21 cellular contexts compared by ENCODE assay signal in genomic region chrX:1307626-1308340, GRCh38. TPM values are rescaled to one million over a fixed set of nuclear protein-coding genes. Genes with fewer than 3 reads are reported as not detected.
DNase-seq lines count a peak whose midpoint lies in the region; ATAC-seq, FAIRE-seq and TF ChIP-seq lines count a peak whose summit lies in the region.
"Had no signal": no experiment of that assay in that cellular context is flagged by ENCODE, and none has a peak within 500 bp of the region (broad histone marks: within the 10 kb centered on the region; RNA-seq: fewer than 3 reads in every experiment).

No MANE protein-coding gene starts in this region.

- no peaks in the 10 kb centered on the region for H3K9me2 ChIP-seq in MM.1S (replicated peaks; ENCODE audit: insufficient read depth, low read length)

- no peak overlapping the region for H3K9ac ChIP-seq in kidney (ENCODE audit: low read length in 2 of 2)
- no peak overlapping the region for H3K9ac ChIP-seq in MM.1S (ENCODE audit: low read length)
- no peak overlapping the region for H3K9ac ChIP-seq in neural progenitor cell

- H3F3A ChIP-seq in MM.1S (ENCODE audit: insufficient read depth, low read length) (no peaks in the 10 kb centered on the region), neural progenitor cell (ENCODE audit: low read depth) (peaks cover 12% of the 10 kb centered on the region)

- no peak for TF ChIP-seq CTCF in WTC11 (IDR thresholded peaks at IDR 0.05)
- TF ChIP-seq CTCF in kidney (IDR thresholded peaks at IDR 0.05; ENCODE audit: borderline replicate concordance, extremely low read depth, insufficient read depth): no peak
- TF ChIP-seq CTCF in MM.1S (IDR thresholded peaks at IDR 0.05; ENCODE audit: low read length): no peak
- TF ChIP-seq CTCF in neural progenitor cell (IDR thresholded peaks at IDR 0.05): no peak

- H3K27ac ChIP-seq in kidney (ENCODE audit: low read depth in 2 of 2, low read length in 2 of 2) (no peak overlapping the region), MM.1S (ENCODE audit: low read length) (no peak overlapping the region), neural progenitor cell (no peak overlapping the region)

- H3K27me3 ChIP-seq in MM.1S (replicated peaks; ENCODE audit: insufficient read depth, low read length) (no peaks in the 10 kb centered on the region; the same call in 1 of the 2 replicates), neural progenitor cell (no peaks in the 10 kb centered on the region)

- intact Hi-C loops in kidney (cut with DNase I): no loop called here

- no peaks in the 10 kb centered on the region for H3K79me2 ChIP-seq in MM.1S (ENCODE audit: low read length)
- H3K79me2 ChIP-seq in neural progenitor cell (ENCODE audit: low read depth): no peaks in the 10 kb centered on the region

- no peaks in the 10 kb centered on the region for H3K36me3 ChIP-seq in kidney (ENCODE audit: control insufficient read depth in 1 of 2, insufficient read depth in 2 of 2, low read length in 2 of 2)
- no peaks in the 10 kb centered on the region for H3K36me3 ChIP-seq in MM.1S (replicated peaks; ENCODE audit: insufficient read depth, low read length)
- H3K36me3 ChIP-seq in neural progenitor cell: no peaks in the 10 kb centered on the region

- peaks cover 25% of the 10 kb centered on the region for H3K36me3 Mint-ChIP-seq in WTC11
- H3K36me3 Mint-ChIP-seq in neural progenitor cell: no peaks in the 10 kb centered on the region
- H3K36me3 Mint-ChIP-seq: IgD-negative memory B cell had no signal

- peak; percentile 16 for DNase-seq in stimulated activated CD4-positive, alpha-beta T cell treated with anti-CD3 and anti-CD28 coated beads, Interleukin-1b, Interleukin-23, amount 100 ng/mL, for 48 hours
- no peak for DNase-seq in stimulated activated CD4-positive, alpha-beta T cell treated with anti-CD3 and anti-CD28 coated beads, Interleukin-2, amount 100 ng/mL, for 48 hours
- DNase-seq in WTC11 (ENCODE audit: low spot score): no peak
- peak; percentile 4 for DNase-seq in kidney
- no peak for DNase-seq in MM.1S
- DNase-seq in neural progenitor cell (ENCODE audit: low spot score): no peak
- DNase-seq: Calu3; CD4-positive, alpha-beta T cell; H9; NCI-H1930; NCI-H2171; NCI-H446; NCI-H69; SHP77 had no signal

- H3K4me3 ChIP-seq in kidney (ENCODE audit: low read length in 2 of 2) (no peak overlapping the region), MM.1S (ENCODE audit: low read length) (no peak overlapping the region), neural progenitor cell (no peak overlapping the region)

- H3K27ac Mint-ChIP-seq in WTC11: no peak overlapping the region
- no peak overlapping the region for H3K27ac Mint-ChIP-seq in neural progenitor cell
- H3K27ac Mint-ChIP-seq: B cell; CD4-positive, alpha-beta T cell; H9 had no signal

- H3K9me3 Mint-ChIP-seq in WTC11: peaks cover 17% of the 10 kb centered on the region
- peaks cover 9% of the 10 kb centered on the region for H3K9me3 Mint-ChIP-seq in neural progenitor cell

- H2AFZ ChIP-seq in MM.1S (ENCODE audit: low read length) (no peak overlapping the region), neural progenitor cell (replicated peaks) (no peak overlapping the region)

- H3K27me3 Mint-ChIP-seq in WTC11 (ENCODE audit: low read depth) (peaks cover 7% of the 10 kb centered on the region), neural progenitor cell (ENCODE audit: insufficient read depth, low read depth) (peaks cover 3% of the 10 kb centered on the region)
- H3K27me3 Mint-ChIP-seq: B cell; CD4-positive, alpha-beta T cell; IgD-negative memory B cell had no signal

- H3K4me1 ChIP-seq in kidney (ENCODE audit: control insufficient read depth in 1 of 2, insufficient read depth in 1 of 2, low read depth in 1 of 2, low read length in 2 of 2) (no peaks in the 10 kb centered on the region), MM.1S (ENCODE audit: low read length) (no peaks in the 10 kb centered on the region), neural progenitor cell (no peaks in the 10 kb centered on the region)

- no peaks in the 10 kb centered on the region for H3K9me3 ChIP-seq in kidney (ENCODE audit: control insufficient read depth in 1 of 2, low read length in 2 of 2)
- H3K9me3 ChIP-seq in MM.1S (replicated peaks; ENCODE audit: insufficient read depth, low read length): no peaks in the 10 kb centered on the region
- no peaks in the 10 kb centered on the region for H3K9me3 ChIP-seq in neural progenitor cell (ENCODE audit: low read depth)

- CTCF ChIA-PET in WTC11 (lab: Charles Lee): no interaction called here

- FAIRE-seq in kidney (lab: Jason Lieb, UNC): no peak
- FAIRE-seq: RCC 7860 had no signal

- no peak for ATAC-seq in WTC11
- no peak for ATAC-seq in HG03135 (IDR thresholded peaks at IDR 0.05; ENCODE audit: unreplicated experiment)

- POLR2A ChIA-PET in WTC11 (lab: Charles Lee): no interaction called here

- no peak overlapping the region for H3K4me2 ChIP-seq in MM.1S (ENCODE audit: low read depth, low read length)
- no peak overlapping the region for H3K4me2 ChIP-seq in neural progenitor cell

- no peaks in the 10 kb centered on the region for H3K4me1 Mint-ChIP-seq in WTC11
- H3K4me1 Mint-ChIP-seq in neural progenitor cell: peaks cover 3% of the 10 kb centered on the region
- H3K4me1 Mint-ChIP-seq: B cell, H9, IgD-negative memory B cell had no signal

- H4K20me1 ChIP-seq in MM.1S (ENCODE audit: insufficient read depth, low read length): no peaks in the 10 kb centered on the region
- H4K20me1 ChIP-seq in neural progenitor cell (ENCODE audit: low read depth): no peaks in the 10 kb centered on the region

- H3K4me3 Mint-ChIP-seq in WTC11 (no peak overlapping the region), neural progenitor cell (no peak overlapping the region)
- H3K4me3 Mint-ChIP-seq: B cell; CD4-positive, alpha-beta T cell had no signal

TF ChIP-seq in WTC11, 78 proteins besides CTCF, POLR2A, EP300 and RAD21:
- TF ChIP-seq E2F4 (CRISPR knock-in tag; IDR thresholded peaks at IDR 0.05; ENCODE audit: borderline replicate concordance, low read depth) (no peak), ATF1 (CRISPR knock-in tag; IDR thresholded peaks at IDR 0.05) (no peak), GTF2I (CRISPR knock-in tag; conservative IDR thresholded peaks at IDR 0.05) (peak; percentile 88), CREB1 (CRISPR knock-in tag; IDR thresholded peaks at IDR 0.05) (no peak), MAX (CRISPR knock-in tag; IDR thresholded peaks at IDR 0.05) (no peak), CBFB (CRISPR knock-in tag; IDR thresholded peaks at IDR 0.05; ENCODE audit: low read depth) (no peak)

RNA-seq across cellular contexts. Expression of gene IL3RA, which starts 28.8 kb away (rescaled TPM):
- 0.26 to 0.48 TPM in 2 of 3 replicates, not detected in the other for total RNA-seq in WTC11 (2021)
- total RNA-seq in kidney: 4.6 TPM
- polyA plus RNA-seq in kidney (ENCODE audit: insufficient read depth, low read depth, low replicate concordance): 10.2 TPM
- not detected in 2 replicates for total RNA-seq in neural progenitor cell (ENCODE audit: low replicate concordance)
- total RNA-seq: Calu3, HT-29, LHCN-M2 had no signal
- polyA plus RNA-seq: AG04450 had no signal

RNA-seq across cellular contexts. Expression of gene CSF2RA, which starts 39.2 kb away (rescaled TPM):
- total RNA-seq in WTC11 (2021) (1.2 to 3.0 TPM (median 2.4 TPM) in 3 replicates), kidney (15.5 TPM), neural progenitor cell (ENCODE audit: low replicate concordance) (4.6 and 5.8 TPM in 2 replicates)
- polyA plus RNA-seq in kidney (ENCODE audit: insufficient read depth, low read depth, low replicate concordance): 1.9 TPM
- total RNA-seq: HT-29, LHCN-M2 had no signal
- polyA plus RNA-seq: AG04450 had no signal

Comparison
In these comparisons a context has a peak if more than half of its experiments do, and no peak if none do; other contexts are left out.
1. DNase-seq: peak in stimulated activated CD4-positive, alpha-beta T cell treated with anti-CD3 and anti-CD28 coated beads, Interleukin-1b, Interleukin-23, amount 100 ng/mL, for 48 hours (single experiment) and kidney (single experiment); none in stimulated activated CD4-positive, alpha-beta T cell treated with anti-CD3 and anti-CD28 coated beads, Interleukin-2, amount 100 ng/mL, for 48 hours (0 of 2), WTC11 (single experiment), MM.1S (single experiment) and neural progenitor cell (single experiment).